20 cellular contexts compared by ENCODE assay signal in genomic region chr3:141229132-141229531, GRCh38. TPM values are rescaled to one million over a fixed set of nuclear protein-coding genes. Genes with fewer than 3 reads are reported as not detected.
A peak's percentile ranks its signal among the peaks of the same experiment; 100 is the strongest.
DNase-seq lines count a peak whose midpoint lies in the region; ATAC-seq and TF ChIP-seq lines count a peak whose summit lies in the region.
"Had no signal": no experiment of that assay in that cellular context is flagged by ENCODE, and none has a peak within 500 bp of the region (broad histone marks: within the 10 kb centered on the region; RNA-seq: fewer than 3 reads in every experiment).

No MANE protein-coding gene starts in this region.

- H3K9me3 ChIP-seq in CD4-positive, alpha-beta T cell (ENCODE audit: control insufficient read depth, low read length): no peaks in the 10 kb centered on the region

- H3K27ac Mint-ChIP-seq in CD4-positive, alpha-beta T cell: peak overlapping the region; percentile 96
- peak overlapping the region; percentile 67 for H3K27ac Mint-ChIP-seq in central memory CD8-positive, alpha-beta T cell (ENCODE audit: low read depth)
- H3K27ac Mint-ChIP-seq: activated naive CD8-positive, alpha-beta T cell treated with anti-CD3 and anti-CD28 coated beads, Interleukin-2, amount 50 U/mL, for 24 hours had no signal

- H3K36me3 Mint-ChIP-seq in CD4-positive, alpha-beta T cell (ENCODE audit: low read depth): peaks cover 10% of the 10 kb centered on the region
- H3K36me3 Mint-ChIP-seq in central memory CD8-positive, alpha-beta T cell (ENCODE audit: insufficient read depth): peaks cover 2% of the 10 kb centered on the region
- H3K36me3 Mint-ChIP-seq: stimulated activated naive B cell treated with anti-CD40 and anti-IgM and Interleukin-4, amounts not matched to agents 10 μg/mL and 1 μg/mL and 100 μg/mL, for 72 hours had no signal

- no peaks in the 10 kb centered on the region for H3K9me3 Mint-ChIP-seq in CD4-positive, alpha-beta T cell
- H3K9me3 Mint-ChIP-seq in central memory CD8-positive, alpha-beta T cell: no peaks in the 10 kb centered on the region
- H3K9me3 Mint-ChIP-seq: activated naive CD8-positive, alpha-beta T cell treated with anti-CD3 and anti-CD28 coated beads, Interleukin-2, amount 50 U/mL, for 24 hours; stimulated activated naive B cell treated with anti-CD40 and anti-IgM and Interleukin-4, amounts not matched to agents 10 μg/mL and 1 μg/mL and 100 μg/mL, for 72 hours had no signal

- CTCF ChIA-PET in CD4-positive, alpha-beta T cell (lab: Charles Lee): no interaction called here

- no peak for ATAC-seq in CD4-positive, alpha-beta T cell (ENCODE audit: poor library complexity)
- ATAC-seq in central memory CD8-positive, alpha-beta T cell (replicated peaks; ENCODE audit: extremely low read depth, poor library complexity, severe bottlenecking): no peak
- ATAC-seq in HG03108 (IDR thresholded peaks at IDR 0.05; ENCODE audit: unreplicated experiment): no peak
- ATAC-seq: A549; activated naive CD8-positive, alpha-beta T cell treated with anti-CD3 and anti-CD28 coated beads, Interleukin-2, amount 50 U/mL, for 24 hours; stimulated activated naive B cell treated with anti-CD40 and anti-IgM and Interleukin-4, amounts not matched to agents 10 μg/mL and 1 μg/mL and 100 μg/mL, for 72 hours had no signal

- no peaks in the 10 kb centered on the region for H3K27me3 Mint-ChIP-seq in CD4-positive, alpha-beta T cell
- no peaks in the 10 kb centered on the region for H3K27me3 Mint-ChIP-seq in central memory CD8-positive, alpha-beta T cell
- H3K27me3 Mint-ChIP-seq: activated naive CD8-positive, alpha-beta T cell treated with anti-CD3 and anti-CD28 coated beads, Interleukin-2, amount 50 U/mL, for 24 hours had no signal

- no peaks in the 10 kb centered on the region for H3K27me3 ChIP-seq in CD4-positive, alpha-beta T cell (ENCODE audit: control insufficient read depth, insufficient read depth, low read length)
- H3K27me3 ChIP-seq: cardiac muscle cell had no signal

- peaks cover 46% of the 10 kb centered on the region for H3K4me1 Mint-ChIP-seq in CD4-positive, alpha-beta T cell (ENCODE audit: low read depth)
- peaks cover 32% of the 10 kb centered on the region for H3K4me1 Mint-ChIP-seq in central memory CD8-positive, alpha-beta T cell

- POLR2A ChIA-PET in CD4-positive, alpha-beta T cell (lab: Charles Lee): interaction anchor here (15.6 kb wide), 1 partner anchor 37 kb away, joined by 320 read pairs; no protein-coding TSS in a partner anchor

- peak overlapping the region; percentile 47 for H3K4me3 Mint-ChIP-seq in CD4-positive, alpha-beta T cell
- peak overlapping the region; percentile 88 for H3K4me3 Mint-ChIP-seq in central memory CD8-positive, alpha-beta T cell
- H3K4me3 Mint-ChIP-seq: activated naive CD8-positive, alpha-beta T cell treated with anti-CD3 and anti-CD28 coated beads, Interleukin-2, amount 50 U/mL, for 24 hours had no signal

- H3K27ac ChIP-seq in CD4-positive, alpha-beta T cell (ENCODE audit: low read depth, low read length): no peak overlapping the region
- H3K27ac ChIP-seq: A549, cardiac muscle cell had no signal

- DNase-seq in NCI-H2029 (lab: John Stamatoyannopoulos, UW) (peak; percentile 22), NCI-H2029 treated with DMSO at 0.1 percent for 48 hours (lab: John Stamatoyannopoulos, UW) (no peak), NCI-H2171 treated with DMSO at 0.1 percent for 48 hours (lab: John Stamatoyannopoulos, UW) (peak; percentile 77), NCI-H774 (lab: John Stamatoyannopoulos, UW) (no peak), GM10266 (ENCODE audit: extremely low spot score) (no peak)
- DNase-seq in CD4-positive, alpha-beta T cell: no peak
- DNase-seq in central memory CD8-positive, alpha-beta T cell (ENCODE audit: low spot score in 2 of 2): no peak
- DNase-seq: activated CD4-positive, alpha-beta T cell treated with anti-CD3 and anti-CD28 coated beads for 1 hour; activated naive CD8-positive, alpha-beta T cell treated with anti-CD3 and anti-CD28 coated beads, Interleukin-2, amount 50 U/mL, for 24 hours; effector CD4-positive, alpha-beta T cell; HCEC 1CT; kidney; midbrain; NCI-H1048; NK-92 treated with Interleukin-12 subunit alpha and Interleukin-12 subunit beta, amount 100 ng/mL, for 24 hours; small intestine; stimulated activated naive B cell treated with anti-CD40 and anti-IgM and Interleukin-4, amounts not matched to agents 10 μg/mL and 1 μg/mL and 100 μg/mL, for 72 hours had no signal

- intact Hi-C loops in CD4-positive, alpha-beta T cell (cut with DNase I, micrococcal nuclease): no loop called here

- no peak for TF ChIP-seq CTCF in CD4-positive, alpha-beta T cell (IDR thresholded peaks at IDR 0.05)
- no peak for TF ChIP-seq CTCF in GM10266 (IDR thresholded peaks at IDR 0.05; ENCODE audit: control insufficient read depth, insufficient read depth, low read depth, missing control alignments)

RNA-seq across cellular contexts. Expression of gene PXYLP1, which starts 2.5 kb away (rescaled TPM):
- total RNA-seq in CD4-positive, alpha-beta T cell: 10 to 100 TPM; 21.2 to 22.6 TPM

Comparison
In these comparisons a context has a peak if more than half of its experiments do, and no peak if none do; other contexts are left out.
1. DNase-seq: peak in NCI-H2029 (single experiment) and NCI-H2171 treated with DMSO at 0.1 percent for 48 hours (single experiment); none in NCI-H2029 treated with DMSO at 0.1 percent for 48 hours (single experiment), CD4-positive, alpha-beta T cell (0 of 10), central memory CD8-positive, alpha-beta T cell (0 of 2), NCI-H774 (single experiment) and GM10266 (single experiment).